9 cellular contexts compared by ENCODE assay signal in genomic region chr7:74449809-74450397, GRCh38. TPM values are rescaled to one million over a fixed set of nuclear protein-coding genes. Genes with fewer than 3 reads are reported as not detected.
A peak's percentile ranks its signal among the peaks of the same experiment; 100 is the strongest.
DNase-seq lines count a peak whose midpoint lies in the region; ATAC-seq and TF ChIP-seq lines count a peak whose summit lies in the region.
"Had no signal": no experiment of that assay in that cellular context is flagged by ENCODE, and none has a peak within 500 bp of the region (broad histone marks: within the 10 kb centered on the region; RNA-seq: fewer than 3 reads in every experiment).

No MANE protein-coding gene starts in this region.

- H3K9me3 Mint-ChIP-seq in T-cell: no peaks in the 10 kb centered on the region
- H3K9me3 Mint-ChIP-seq: T-helper 1 cell treated with Interleukin-12 subunit alpha and Interleukin-12 subunit beta and Interleukin-4 antibody, amounts not matched to agents 30 μg/mL and 1 μg/mL, for 36 hours had no signal

- 77% methylated on average over 15 of the region's 15 CpGs for WGBS in hepatocyte (ENCODE audit: low lambda C conversion rate, missing lambda C conversion rate)

- H3K27ac ChIP-seq in hepatocyte: no peak overlapping the region

- H3K4me2 ChIP-seq in hepatocyte: no peak overlapping the region

- POLR2A ChIA-PET in T-cell (lab: Charles Lee): interaction anchor here in 1 of 2 donors (0.6 kb wide), 1 partner anchor 9 kb away, joined by 3 read pairs; no protein-coding TSS in a partner anchor

- peak; percentile 62 for TF ChIP-seq CTCF in hepatocyte (IDR thresholded peaks at IDR 0.05; ENCODE audit: poor library complexity)

- no peaks in the 10 kb centered on the region for H3K9me2 ChIP-seq in hepatocyte (replicated peaks; ENCODE audit: insufficient read depth)

- H3K36me3 Mint-ChIP-seq in T-cell: no peaks in the 10 kb centered on the region

- H3K27me3 ChIP-seq in hepatocyte: no peaks in the 10 kb centered on the region

- TF ChIP-seq RAD21 in Ishikawa (IDR thresholded peaks at IDR 0.05; ENCODE audit: low read depth): peak; percentile 75

- peaks cover 15% of the 10 kb centered on the region for H3K79me2 ChIP-seq in hepatocyte

- no peaks in the 10 kb centered on the region for H4K20me1 ChIP-seq in hepatocyte (ENCODE audit: insufficient read depth, poor library complexity, severe bottlenecking)

- peak in 1 of 4 experiments; percentile 20 for ATAC-seq in T-cell (replicated peaks in 1 of 4)
- no peak for ATAC-seq in HG02588 (IDR thresholded peaks at IDR 0.05; ENCODE audit: unreplicated experiment)

- no peak overlapping the region for H3K4me3 ChIP-seq in hepatocyte

- H3K4me1 Mint-ChIP-seq in T-cell: peaks cover 13 to 26% (median 22%) of the 10 kb centered on the region in 3 donors

- no peak overlapping the region for H3K4me3 Mint-ChIP-seq in T-cell
- H3K4me3 Mint-ChIP-seq: T-helper 1 cell treated with Interleukin-12 subunit alpha and Interleukin-12 subunit beta and Interleukin-4 antibody, amounts not matched to agents 30 μg/mL and 1 μg/mL, for 36 hours had no signal

- no peak for TF ChIP-seq EP300 in Ishikawa (IDR thresholded peaks at IDR 0.05; ENCODE audit: borderline replicate concordance)

- H3K9me3 ChIP-seq in hepatocyte (ENCODE audit: low read depth): no peaks in the 10 kb centered on the region

- H3K27me3 Mint-ChIP-seq in T-cell: no peaks in the 10 kb centered on the region

- peaks cover 10% of the 10 kb centered on the region for H3K4me1 ChIP-seq in hepatocyte (ENCODE audit: insufficient read depth)

- H3K36me3 ChIP-seq in hepatocyte (replicated peaks; ENCODE audit: insufficient read depth, low read depth): no peaks in the 10 kb centered on the region

- no peak overlapping the region for H2AFZ ChIP-seq in hepatocyte

- CTCF ChIA-PET in T-cell (lab: Charles Lee): interaction anchor here (0.6 to 2.0 kb wide), 4 partner anchors 116 to 271 kb away, joined by 4 to 9 read pairs (median 6); no protein-coding TSS in a partner anchor

- DNase-seq in D341Med (ENCODE audit: low spot score) (peak; percentile 80), T-cell (peak in 32 of 34 experiments; percentile 12 to 70 (median 54)), amniotic epithelial cell (ENCODE audit: low read depth) (peak; percentile 44), hepatocyte (ENCODE audit: low spot score) (peak; percentile 65), NCI-H128 (lab: John Stamatoyannopoulos, UW; ENCODE audit: unreplicated experiment) (no peak)
- peak; percentile 80 for DNase-seq in stimulated activated CD4-positive, alpha-beta T cell treated with anti-CD3 and anti-CD28 coated beads, Interleukin-15, amount 100 ng/mL, for 24 hours

- H3K27ac Mint-ChIP-seq in T-cell: peak overlapping the region in 1 of 2 donors; percentile 52
- H3K27ac Mint-ChIP-seq: T-helper 1 cell treated with Interleukin-12 subunit alpha and Interleukin-12 subunit beta and Interleukin-4 antibody, amounts not matched to agents 30 μg/mL and 1 μg/mL, for 36 hours had no signal

TF ChIP-seq in Ishikawa, 13 proteins besides CTCF, POLR2A, EP300 and RAD21:
- no peak for TF ChIP-seq EGR1 (IDR thresholded peaks at IDR 0.05)
- no peak for TF ChIP-seq REST (IDR thresholded peaks at IDR 0.05; ENCODE audit: low read depth)
- TF ChIP-seq ZBTB7A (IDR thresholded peaks at IDR 0.05; ENCODE audit: low read depth): no peak
- TF ChIP-seq CEBPB (IDR thresholded peaks at IDR 0.05): no peak
- no peak for TF ChIP-seq CREB1 (IDR thresholded peaks at IDR 0.05; ENCODE audit: low read depth)
- no peak for TF ChIP-seq YY1 (IDR thresholded peaks at IDR 0.05; ENCODE audit: low read depth)
- no peak for TF ChIP-seq NFIC (IDR thresholded peaks at IDR 0.05)
- no peak for TF ChIP-seq USF1 (IDR thresholded peaks at IDR 0.05)
- no peak for TF ChIP-seq MAX (IDR thresholded peaks at IDR 0.05)

RNA-seq across cellular contexts. Expression of gene GTF2IRD1, which starts 3.8 kb away (rescaled TPM):
- total RNA-seq in T-cell: 1 to 10 TPM; 1.2 to 6.9 (median 3.3) TPM
- total RNA-seq in hepatocyte: 27.8 and 34.9 TPM in 2 replicates
- 39.6 and 46.7 TPM in 2 replicates for polyA plus RNA-seq in hepatocyte
